1 cellular context compared by ENCODE assay signal in genomic region chr6:42197574-42198362, GRCh38.
TF ChIP-seq lines count a peak whose summit lies in the region.

No MANE protein-coding gene starts in this region.

TF ChIP-seq in HEK293, 187 proteins besides CTCF, POLR2A, EP300 and RAD21 (continued from another document):
- TF ChIP-seq GFI1B (tag by site-specific recombination; IDR thresholded peaks at IDR 0.05), result no peak
- no peak for TF ChIP-seq GLIS1 (tag by site-specific recombination; IDR thresholded peaks at IDR 0.05)
- TF ChIP-seq ZNF132 (tag by site-specific recombination; IDR thresholded peaks at IDR 0.05; ENCODE audit: borderline replicate concordance), result no peak
- TF ChIP-seq ZNF785 (tag by site-specific recombination; IDR thresholded peaks at IDR 0.05), result no peak
- no peak for TF ChIP-seq ZNF530 (tag by site-specific recombination; IDR thresholded peaks at IDR 0.05; ENCODE audit: low read depth)
- TF ChIP-seq ZNF280C (tag by site-specific recombination; IDR thresholded peaks at IDR 0.05), result no peak
- TF ChIP-seq ZNF585B (tag by site-specific recombination; IDR thresholded peaks at IDR 0.05), result no peak
- no peak for TF ChIP-seq ZNF76 (tag by site-specific recombination; IDR thresholded peaks at IDR 0.05; ENCODE audit: borderline replicate concordance, low read depth)
- no peak for TF ChIP-seq OVOL3 (tag by site-specific recombination; IDR thresholded peaks at IDR 0.05)
- no peak for TF ChIP-seq ZFP69B (tag by site-specific recombination; IDR thresholded peaks at IDR 0.05)
- TF ChIP-seq EGR2 (tag by site-specific recombination; IDR thresholded peaks at IDR 0.05; ENCODE audit: low read depth), result peak; percentile 73
- TF ChIP-seq, protein P1, sequence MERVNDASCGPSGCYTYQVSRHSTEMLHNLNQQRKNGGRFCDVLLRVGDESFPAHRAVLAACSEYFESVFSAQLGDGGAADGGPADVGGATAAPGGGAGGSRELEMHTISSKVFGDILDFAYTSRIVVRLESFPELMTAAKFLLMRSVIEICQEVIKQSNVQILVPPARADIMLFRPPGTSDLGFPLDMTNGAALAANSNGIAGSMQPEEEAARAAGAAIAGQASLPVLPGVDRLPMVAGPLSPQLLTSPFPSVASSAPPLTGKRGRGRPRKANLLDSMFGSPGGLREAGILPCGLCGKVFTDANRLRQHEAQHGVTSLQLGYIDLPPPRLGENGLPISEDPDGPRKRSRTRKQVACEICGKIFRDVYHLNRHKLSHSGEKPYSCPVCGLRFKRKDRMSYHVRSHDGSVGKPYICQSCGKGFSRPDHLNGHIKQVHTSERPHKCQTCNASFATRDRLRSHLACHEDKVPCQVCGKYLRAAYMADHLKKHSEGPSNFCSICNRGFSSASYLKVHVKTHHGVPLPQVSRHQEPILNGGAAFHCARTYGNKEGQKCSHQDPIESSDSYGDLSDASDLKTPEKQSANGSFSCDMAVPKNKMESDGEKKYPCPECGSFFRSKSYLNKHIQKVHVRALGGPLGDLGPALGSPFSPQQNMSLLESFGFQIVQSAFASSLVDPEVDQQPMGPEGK (tag by site-specific recombination; IDR thresholded peaks at IDR 0.05), result no peak
- TF ChIP-seq ZNF549 (tag by site-specific recombination; IDR thresholded peaks at IDR 0.05), result no peak
- TF ChIP-seq SCRT2 (tag by site-specific recombination; IDR thresholded peaks at IDR 0.05), result peak; percentile 57
- peak; percentile 28; the same call in 1 of the 2 replicates for TF ChIP-seq ZNF600 (tag by site-specific recombination; IDR thresholded peaks at IDR 0.05)
- TF ChIP-seq, protein P2, sequence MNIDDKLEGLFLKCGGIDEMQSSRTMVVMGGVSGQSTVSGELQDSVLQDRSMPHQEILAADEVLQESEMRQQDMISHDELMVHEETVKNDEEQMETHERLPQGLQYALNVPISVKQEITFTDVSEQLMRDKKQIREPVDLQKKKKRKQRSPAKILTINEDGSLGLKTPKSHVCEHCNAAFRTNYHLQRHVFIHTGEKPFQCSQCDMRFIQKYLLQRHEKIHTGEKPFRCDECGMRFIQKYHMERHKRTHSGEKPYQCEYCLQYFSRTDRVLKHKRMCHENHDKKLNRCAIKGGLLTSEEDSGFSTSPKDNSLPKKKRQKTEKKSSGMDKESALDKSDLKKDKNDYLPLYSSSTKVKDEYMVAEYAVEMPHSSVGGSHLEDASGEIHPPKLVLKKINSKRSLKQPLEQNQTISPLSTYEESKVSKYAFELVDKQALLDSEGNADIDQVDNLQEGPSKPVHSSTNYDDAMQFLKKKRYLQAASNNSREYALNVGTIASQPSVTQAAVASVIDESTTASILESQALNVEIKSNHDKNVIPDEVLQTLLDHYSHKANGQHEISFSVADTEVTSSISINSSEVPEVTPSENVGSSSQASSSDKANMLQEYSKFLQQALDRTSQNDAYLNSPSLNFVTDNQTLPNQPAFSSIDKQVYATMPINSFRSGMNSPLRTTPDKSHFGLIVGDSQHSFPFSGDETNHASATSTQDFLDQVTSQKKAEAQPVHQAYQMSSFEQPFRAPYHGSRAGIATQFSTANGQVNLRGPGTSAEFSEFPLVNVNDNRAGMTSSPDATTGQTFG (tag by site-specific recombination; IDR thresholded peaks at IDR 0.05; ENCODE audit: borderline replicate concordance), result no peak
- no peak for TF ChIP-seq ZNF266 (tag by site-specific recombination; IDR thresholded peaks at IDR 0.05; ENCODE audit: low read depth)
